In the genomic region with DNA sequence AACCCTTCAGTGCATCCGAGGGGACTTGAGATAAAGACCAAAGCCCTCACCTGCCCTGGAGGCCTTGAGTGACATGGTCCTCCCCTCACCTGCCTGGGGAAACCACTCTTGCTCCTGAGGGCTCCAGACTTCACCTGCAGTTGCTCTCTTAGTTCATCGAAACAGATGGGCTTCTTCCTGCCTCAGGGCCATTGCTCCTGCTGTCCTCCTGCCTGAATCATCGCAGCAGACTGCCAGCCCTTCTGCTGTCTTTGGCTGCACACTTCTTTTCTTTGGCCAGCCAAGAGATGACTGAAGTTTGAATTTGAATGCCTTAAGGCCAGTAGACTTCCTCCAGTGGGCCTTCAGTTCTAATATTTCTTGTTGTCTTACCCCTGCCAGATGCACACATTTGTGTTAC, we compare ENCODE assay signal across 15 cellular contexts. TPM values are rescaled to one million over a fixed set of nuclear protein-coding genes. Genes with fewer than 3 reads are reported as not detected.
DNase-seq lines count a peak whose midpoint lies in the region; ATAC-seq, FAIRE-seq and TF ChIP-seq lines count a peak whose summit lies in the region.
"Had no signal": no experiment of that assay in that cellular context is flagged by ENCODE, and none has a peak within 500 bp of the region (broad histone marks: within the 10 kb centered on the region; RNA-seq: fewer than 3 reads in every experiment).

No MANE protein-coding gene starts in this region.

- H3K27me3 ChIP-seq in astrocyte (ENCODE audit: insufficient read depth, low read length) (no peaks in the 10 kb centered on the region), upper lobe of right lung (no peaks in the 10 kb centered on the region)
- H3K27me3 ChIP-seq in naive thymus-derived CD4-positive, alpha-beta T cell (ENCODE audit: control insufficient read depth in 2 of 2, insufficient read depth in 2 of 2, low read length in 2 of 2) = no peaks in the 10 kb centered on the region

- no peaks in the 10 kb centered on the region for H3K79me2 ChIP-seq in astrocyte (ENCODE audit: insufficient read depth, low read length)

- no peak overlapping the region for H3K9ac ChIP-seq in astrocyte (ENCODE audit: low read length)

- no peak overlapping the region for H3K27ac Mint-ChIP-seq in astrocyte (ENCODE audit: unreplicated experiment)
- H3K27ac Mint-ChIP-seq in naive thymus-derived CD4-positive, alpha-beta T cell = peak overlapping the region in 3 of 9 donors; percentile 13 to 83 (median 68)
- H3K27ac Mint-ChIP-seq: activated CD4-positive, alpha-beta memory T cell treated with anti-CD3 and anti-CD28 coated beads for 36 hours; natural killer cell had no signal

- POLR2A ChIA-PET in naive thymus-derived CD4-positive, alpha-beta T cell (lab: Charles Lee) = no interaction called here

- H3K4me3 ChIP-seq in astrocyte (ENCODE audit: insufficient read depth, low read depth, low read length) = no peak overlapping the region
- H3K4me3 ChIP-seq in fibroblast of the aortic adventitia (ENCODE audit: low read depth, low read length) = no peak overlapping the region
- H3K4me3 ChIP-seq in upper lobe of right lung = no peak overlapping the region
- H3K4me3 ChIP-seq in naive thymus-derived CD4-positive, alpha-beta T cell (ENCODE audit: low read length) = no peak overlapping the region
- H3K4me3 ChIP-seq: PC-9 had no signal

- peaks cover 10% of the 10 kb centered on the region for H3K4me1 ChIP-seq in astrocyte (ENCODE audit: insufficient read depth, low read length)
- peaks cover 7% of the 10 kb centered on the region for H3K4me1 ChIP-seq in upper lobe of right lung
- H3K4me1 ChIP-seq in naive thymus-derived CD4-positive, alpha-beta T cell (ENCODE audit: control insufficient read depth in 2 of 2, insufficient read depth in 2 of 2, low read length in 2 of 2) = peaks cover 7 to 21% of the 10 kb centered on the region in 2 donors

- H3K27me3 Mint-ChIP-seq in astrocyte (ENCODE audit: low read depth, unreplicated experiment) = no peaks in the 10 kb centered on the region
- no peaks in the 10 kb centered on the region for H3K27me3 Mint-ChIP-seq in naive thymus-derived CD4-positive, alpha-beta T cell
- H3K27me3 Mint-ChIP-seq: activated CD4-positive, alpha-beta memory T cell treated with anti-CD3 and anti-CD28 coated beads for 36 hours had no signal

- CTCF ChIA-PET in naive thymus-derived CD4-positive, alpha-beta T cell (lab: Charles Lee) = no interaction called here

- DNase-seq in left cardiac atrium (peak; percentile 55), Right ventricle myocardium inferior (ENCODE audit: missing footprints) (no peak), astrocyte (ENCODE audit: low read depth) (peak; percentile 68), fibroblast of the aortic adventitia (ENCODE audit: low read depth) (peak; percentile 86), upper lobe of right lung (no peak), NCI-H1417 (lab: John Stamatoyannopoulos, UW) (no peak)
- DNase-seq in activated CD8-positive, alpha-beta memory T cell treated with anti-CD3 and anti-CD28 coated beads, Interleukin-2, amount 50 U/mL, for 48 hours = no peak
- DNase-seq in naive thymus-derived CD4-positive, alpha-beta T cell = no peak
- DNase-seq: activated CD4-positive, alpha-beta memory T cell treated with anti-CD3 and anti-CD28 coated beads for 36 hours; activated gamma-delta T cell treated with Interleukin-2 at 50 U/mL for 16 hours; GF-D8; natural killer cell had no signal

- no peak overlapping the region for H3K4me3 Mint-ChIP-seq in astrocyte (ENCODE audit: unreplicated experiment)
- no peak overlapping the region for H3K4me3 Mint-ChIP-seq in naive thymus-derived CD4-positive, alpha-beta T cell
- H3K4me3 Mint-ChIP-seq: activated CD4-positive, alpha-beta memory T cell treated with anti-CD3 and anti-CD28 coated beads for 36 hours; natural killer cell had no signal

- H3K9me3 Mint-ChIP-seq in astrocyte (ENCODE audit: unreplicated experiment) = no peaks in the 10 kb centered on the region
- no peaks in the 10 kb centered on the region for H3K9me3 Mint-ChIP-seq in naive thymus-derived CD4-positive, alpha-beta T cell
- H3K9me3 Mint-ChIP-seq: activated CD4-positive, alpha-beta memory T cell treated with anti-CD3 and anti-CD28 coated beads for 36 hours; natural killer cell had no signal

- peaks cover 20% of the 10 kb centered on the region for H3K4me1 Mint-ChIP-seq in astrocyte (ENCODE audit: low read depth, unreplicated experiment)
- peaks cover 21 to 52% (median 47%) of the 10 kb centered on the region in 7 donors for H3K4me1 Mint-ChIP-seq in naive thymus-derived CD4-positive, alpha-beta T cell

- no peak overlapping the region for H3K4me2 ChIP-seq in astrocyte (ENCODE audit: low read length)
- H3K4me2 ChIP-seq: PC-9 had no signal

- no peak overlapping the region for H2AFZ ChIP-seq in astrocyte (ENCODE audit: low read depth, low read length)
- H2AFZ ChIP-seq: PC-9 had no signal

- ATAC-seq in left cardiac atrium (peak in 1 of 2 donors; percentile 67), Right ventricle myocardium inferior (no peak), upper lobe of right lung (no peak)
- ATAC-seq in naive thymus-derived CD4-positive, alpha-beta T cell = no peak
- ATAC-seq: natural killer cell had no signal

- TF ChIP-seq CTCF in astrocyte (IDR thresholded peaks at IDR 0.05; ENCODE audit: insufficient read depth, low read depth, low read length) (no peak), fibroblast of the aortic adventitia (IDR thresholded peaks at IDR 0.05; ENCODE audit: insufficient read depth, low read length) (no peak), upper lobe of right lung (IDR thresholded peaks at IDR 0.05) (no peak)

- intact Hi-C loops in left cardiac atrium (cut with DNase I) = no loop called here
- intact Hi-C loops in Right ventricle myocardium inferior (cut with DNase I) = no loop called here
- intact Hi-C loops in upper lobe of right lung (cut with DNase I) = no loop called here
- intact Hi-C loops in naive thymus-derived CD4-positive, alpha-beta T cell (cut with micrococcal nuclease) = loop anchor here in 1 of 2 donors (5.0 kb wide), 1 partner anchor 127 kb away; no protein-coding TSS in a partner anchor

- no peaks in the 10 kb centered on the region for H3K36me3 Mint-ChIP-seq in astrocyte (ENCODE audit: low read depth, unreplicated experiment)
- peaks cover 0 to 11% (median 0%) of the 10 kb centered on the region in 5 donors for H3K36me3 Mint-ChIP-seq in naive thymus-derived CD4-positive, alpha-beta T cell
- H3K36me3 Mint-ChIP-seq: activated CD4-positive, alpha-beta memory T cell treated with anti-CD3 and anti-CD28 coated beads for 36 hours; natural killer cell had no signal

- no peaks in the 10 kb centered on the region for H4K20me1 ChIP-seq in astrocyte (ENCODE audit: insufficient read depth, low read length)

- H3K27ac ChIP-seq in astrocyte (ENCODE audit: low read depth, low read length) (no peak overlapping the region), upper lobe of right lung (peak overlapping the region; percentile 81)
- H3K27ac ChIP-seq in naive thymus-derived CD4-positive, alpha-beta T cell (ENCODE audit: low read depth, low read length) = no peak overlapping the region
- H3K27ac ChIP-seq: PC-9 had no signal

- FAIRE-seq in astrocyte (lab: Jason Lieb, UNC) = no peak
- FAIRE-seq: small intestine, urothelium cell line had no signal

- H3K9me3 ChIP-seq in astrocyte (ENCODE audit: insufficient read depth, low read depth, low read length) (no peaks in the 10 kb centered on the region), upper lobe of right lung (no peaks in the 10 kb centered on the region)
- H3K9me3 ChIP-seq in naive thymus-derived CD4-positive, alpha-beta T cell (ENCODE audit: control insufficient read depth in 2 of 3, low read length in 3 of 3) = no peaks in the 10 kb centered on the region

- H3K36me3 ChIP-seq in astrocyte (ENCODE audit: insufficient read depth, low read length) (no peaks in the 10 kb centered on the region), upper lobe of right lung (no peaks in the 10 kb centered on the region)
- H3K36me3 ChIP-seq in naive thymus-derived CD4-positive, alpha-beta T cell (ENCODE audit: control insufficient read depth in 2 of 3, insufficient read depth in 3 of 3, low read length in 3 of 3) = no peaks in the 10 kb centered on the region

RNA-seq across cellular contexts. Expression of gene SGK1, which starts 56.6 kb away (rescaled TPM):
- total RNA-seq in left cardiac atrium (100 to 1,000 TPM in 1 of 2 donors, 10 to 100 TPM in 1; 42.3 to 104 TPM), Right ventricle myocardium inferior (28.1 TPM), astrocyte (117 and 118 TPM in 2 replicates), fibroblast of the aortic adventitia (ENCODE audit: low replicate concordance) (63.2 and 871 TPM in 2 replicates), upper lobe of right lung (204 TPM)
- 100 to 1,000 TPM in 2 of 5 experiments, 10 to 100 TPM in 3; 16.4 to 443 (median 32.4) TPM for total RNA-seq in naive thymus-derived CD4-positive, alpha-beta T cell
- polyA plus RNA-seq in naive thymus-derived CD4-positive, alpha-beta T cell = 1 to 10 TPM; 6.9 to 8.0 TPM

Comparison
In these comparisons a context has a peak if more than half of its experiments do, and no peak if none do; other contexts are left out.
1. DNase-seq: peak in left cardiac atrium (single experiment), astrocyte (single experiment) and fibroblast of the aortic adventitia (single experiment); none in Right ventricle myocardium inferior (single experiment), upper lobe of right lung (single experiment), activated CD8-positive, alpha-beta memory T cell treated with anti-CD3 and anti-CD28 coated beads, Interleukin-2, amount 50 U/mL, for 48 hours (single experiment), NCI-H1417 (0 of 3) and naive thymus-derived CD4-positive, alpha-beta T cell (0 of 9).